ENCODE assay signal across 8 cellular contexts in the genomic region with DNA sequence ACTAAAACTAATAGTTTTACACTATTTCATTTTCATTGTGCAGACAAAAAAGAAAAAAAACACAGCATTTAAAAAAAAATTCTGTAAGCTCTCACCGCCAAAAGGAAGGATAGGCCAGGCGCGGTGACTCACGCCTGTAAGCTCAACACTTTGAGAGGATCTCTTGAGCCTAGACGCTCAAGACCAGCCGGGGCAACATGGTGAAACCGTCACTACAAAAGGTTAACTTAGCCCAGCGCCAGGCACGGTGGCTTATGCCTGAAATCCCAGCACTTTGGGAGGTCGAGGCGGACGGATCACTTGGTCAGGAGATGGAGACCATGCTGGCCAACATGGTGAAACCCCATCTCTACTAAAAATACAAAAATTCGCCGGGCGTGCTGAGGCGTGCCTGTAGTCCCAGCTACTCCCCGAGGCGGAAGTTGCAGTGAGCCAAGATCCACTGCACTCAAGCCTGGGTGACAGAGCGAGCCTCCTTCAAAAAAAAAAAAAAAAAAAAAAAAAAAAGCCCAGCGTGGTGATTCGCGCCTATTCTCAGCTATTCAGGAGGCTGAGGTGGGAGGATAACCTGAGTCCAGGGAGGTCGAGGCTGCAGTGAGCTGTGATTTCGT. TPM values are rescaled to one million over a fixed set of nuclear protein-coding genes. Genes with fewer than 3 reads are reported as not detected.
DNase-seq lines count a peak whose midpoint lies in the region; ATAC-seq and TF ChIP-seq lines count a peak whose summit lies in the region.

No MANE protein-coding gene starts in this region.

- POLR2A ChIA-PET in activated CD4-positive, alpha-beta T cell treated with anti-CD3 and anti-CD28 coated beads for 36 hours (lab: Charles Lee): interaction anchor here (0.6 to 4.1 kb wide), 10 partner anchors 11 to 215 kb away, joined by 3 to 71 read pairs (median 5); partner anchors contain the start of genes SPEN and ZBTB17

- H3K27me3 ChIP-seq in testis: no peaks in the 10 kb centered on the region

- no peaks in the 10 kb centered on the region for H3K36me3 ChIP-seq in testis (ENCODE audit: low read depth, missing control alignments)

- WGBS in testis, 2 donors: 19 to 42% methylated on average over 22 to 24 of the region's 24 CpGs

- H3K4me1 Mint-ChIP-seq in activated CD4-positive, alpha-beta T cell treated with anti-CD3 and anti-CD28 coated beads for 36 hours: peaks cover 30% of the 10 kb centered on the region
- H3K4me1 Mint-ChIP-seq in naive B cell: peaks cover 32 to 69% (median 61%) of the 10 kb centered on the region in 3 donors

- H3K9me3 ChIP-seq in testis: no peaks in the 10 kb centered on the region

- H3K27ac Mint-ChIP-seq in activated CD4-positive, alpha-beta T cell treated with anti-CD3 and anti-CD28 coated beads for 36 hours: peak overlapping the region; percentile 98
- peak overlapping the region in 5 of 6 donors; percentile 24 to 99 (median 99) for H3K27ac Mint-ChIP-seq in naive B cell

- peaks cover 7% of the 10 kb centered on the region for H3K36me3 Mint-ChIP-seq in activated CD4-positive, alpha-beta T cell treated with anti-CD3 and anti-CD28 coated beads for 36 hours (ENCODE audit: low read depth)
- H3K36me3 Mint-ChIP-seq in naive B cell: no peaks in the 10 kb centered on the region

- intact Hi-C loops in activated CD4-positive, alpha-beta T cell treated with anti-CD3 and anti-CD28 coated beads for 36 hours (cut with DNase I, micrococcal nuclease): no loop called here
- intact Hi-C loops in testis (cut with DNase I; ENCODE audit: low total_unique reads): loop anchor here (10.0 kb wide), 1 partner anchor 52 kb away; no protein-coding TSS in a partner anchor

- H3K4me1 ChIP-seq in testis: peaks cover 15% of the 10 kb centered on the region

- no peaks in the 10 kb centered on the region for H3K9me3 Mint-ChIP-seq in activated CD4-positive, alpha-beta T cell treated with anti-CD3 and anti-CD28 coated beads for 36 hours (ENCODE audit: low read depth)
- no peaks in the 10 kb centered on the region for H3K9me3 Mint-ChIP-seq in naive B cell

- H3K4me3 Mint-ChIP-seq in activated CD4-positive, alpha-beta T cell treated with anti-CD3 and anti-CD28 coated beads for 36 hours: peak overlapping the region; percentile 90
- H3K4me3 Mint-ChIP-seq in naive B cell: peak overlapping the region; percentile 91 to 99 (median 98)

- ATAC-seq in activated CD4-positive, alpha-beta T cell treated with anti-CD3 and anti-CD28 coated beads for 36 hours: no peak
- ATAC-seq in naive B cell (ENCODE audit: low read depth in 2 of 2) (no peak), HG03196 (IDR thresholded peaks at IDR 0.05; ENCODE audit: unreplicated experiment) (no peak), GM21423 (IDR thresholded peaks at IDR 0.05; ENCODE audit: unreplicated experiment) (no peak)

- CTCF ChIA-PET in activated CD4-positive, alpha-beta T cell treated with anti-CD3 and anti-CD28 coated beads for 36 hours (lab: Charles Lee): interaction anchor here (0.6 to 2.8 kb wide), 12 partner anchors 9 to 357 kb away, joined by 3 to 14 read pairs (median 4); partner anchors contain the start of gene SPEN

- H3K4me3 ChIP-seq in testis: peak overlapping the region; percentile 84 to 89

- no peaks in the 10 kb centered on the region for H3K27me3 Mint-ChIP-seq in activated CD4-positive, alpha-beta T cell treated with anti-CD3 and anti-CD28 coated beads for 36 hours
- no peaks in the 10 kb centered on the region for H3K27me3 Mint-ChIP-seq in naive B cell

- H3K27ac ChIP-seq in testis: peak overlapping the region; percentile 100

- no peak for TF ChIP-seq POLR2A in testis (IDR thresholded peaks at IDR 0.05)

- peak; percentile 61 for DNase-seq in DMS53 treated with DMSO at 0.1 percent for 48 hours (lab: John Stamatoyannopoulos, UW; ENCODE audit: unreplicated experiment)
- peak; percentile 67 for DNase-seq in NCI-H1436 (lab: John Stamatoyannopoulos, UW)
- DNase-seq in activated CD4-positive, alpha-beta T cell treated with anti-CD3 and anti-CD28 coated beads for 36 hours: peak; percentile 74
- peak; percentile 38 for DNase-seq in effector CD4-positive, alpha-beta T cell
- no peak for DNase-seq in naive B cell
- DNase-seq in testis: peak; percentile 60

- TF ChIP-seq CTCF in testis (IDR thresholded peaks at IDR 0.05): no peak

RNA-seq across cellular contexts. Expression of gene SPEN, which starts 14.3 kb away (rescaled TPM):
- total RNA-seq in activated CD4-positive, alpha-beta T cell treated with anti-CD3 and anti-CD28 coated beads for 36 hours: 10 to 100 TPM; 43.2 to 52.7 TPM
- polyA plus RNA-seq in naive B cell (ENCODE audit: low read depth in 6 of 6) (10 to 100 TPM in 4 of 6 donors, 1 to 10 TPM in 1, under 1 TPM in 1; 0.96 to 63.0 (median 11.5) TPM), testis (ENCODE audit: insufficient read depth, low read depth, low replicate concordance) (54.8 TPM)
- 10 to 100 TPM; 53.2 to 60.6 TPM for total RNA-seq in testis

RNA-seq across cellular contexts. Expression of gene UQCRHL, which starts 25.7 kb away (rescaled TPM):
- 1 to 10 TPM; 1.4 to 1.9 TPM for total RNA-seq in activated CD4-positive, alpha-beta T cell treated with anti-CD3 and anti-CD28 coated beads for 36 hours
- polyA plus RNA-seq in naive B cell (ENCODE audit: low read depth in 6 of 6) (1 to 10 TPM in 3 of 6 donors, under 1 TPM in 3; 0.11 to 1.3 (median 0.94) TPM), testis (ENCODE audit: insufficient read depth, low read depth, low replicate concordance) (2.5 TPM)
- 1 to 10 TPM; 1.5 to 2.0 TPM for total RNA-seq in testis
